Comparison of ENCODE assay signal across 8 cellular contexts in the genomic region with DNA sequence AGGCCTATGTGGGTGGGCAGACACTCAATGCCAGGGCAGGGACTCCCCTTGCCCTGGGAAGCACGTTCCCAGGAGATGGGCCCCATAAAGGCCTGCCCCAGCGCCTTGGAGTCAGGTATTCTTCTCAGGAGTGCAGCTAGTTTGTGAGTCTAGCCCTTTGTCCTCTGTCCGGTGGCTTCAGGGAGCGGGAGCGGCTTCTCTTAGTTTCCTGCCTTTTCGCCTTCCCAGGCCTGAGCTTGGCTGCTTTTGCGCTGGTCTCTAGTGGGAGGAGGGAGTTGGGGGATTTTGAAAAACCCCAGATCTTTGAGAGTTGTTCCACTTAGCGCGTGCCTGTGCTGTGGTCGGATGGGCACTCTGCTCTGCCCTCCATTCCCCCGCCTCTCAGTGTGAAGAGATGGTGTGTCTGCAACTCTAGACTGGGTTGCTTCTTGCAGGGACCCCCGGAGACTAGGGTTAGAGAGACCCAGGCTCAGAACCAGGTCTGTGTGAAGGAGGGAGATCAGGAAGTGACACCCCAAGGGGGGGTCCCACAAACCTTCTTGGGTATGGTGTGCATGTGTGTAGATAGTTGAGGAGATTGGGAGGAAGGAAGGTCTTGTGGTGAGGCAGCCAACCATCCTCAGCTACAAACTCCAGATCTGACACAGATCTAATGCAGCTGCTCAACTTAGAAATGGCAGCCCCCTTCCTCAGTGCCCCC. TPM values are rescaled to one million over a fixed set of nuclear protein-coding genes. Genes with fewer than 3 reads are reported as not detected.
A peak's percentile ranks its signal among the peaks of the same experiment; 100 is the strongest.
DNase-seq lines count a peak whose midpoint lies in the region; ATAC-seq and FAIRE-seq lines count a peak whose summit lies in the region.

No MANE protein-coding gene starts in this region.

- H3K9me3 Mint-ChIP-seq in T-helper 1 cell treated with Interleukin-12 subunit alpha and Interleukin-12 subunit beta and Interleukin-4 antibody, amounts not matched to agents 30 μg/mL and 1 μg/mL, for 36 hours = no peaks in the 10 kb centered on the region

- no peaks in the 10 kb centered on the region for H3K27me3 Mint-ChIP-seq in T-helper 1 cell treated with Interleukin-12 subunit alpha and Interleukin-12 subunit beta and Interleukin-4 antibody, amounts not matched to agents 30 μg/mL and 1 μg/mL, for 36 hours (ENCODE audit: low read depth)

- peak overlapping the region; percentile 88 for H3K27ac Mint-ChIP-seq in T-helper 1 cell treated with Interleukin-12 subunit alpha and Interleukin-12 subunit beta and Interleukin-4 antibody, amounts not matched to agents 30 μg/mL and 1 μg/mL, for 36 hours

- no peaks in the 10 kb centered on the region for H3K9me3 ChIP-seq in muscle layer of colon (ENCODE audit: low read length)

- peak; percentile 33 for FAIRE-seq in GM19239 (lab: Jason Lieb, UNC)

- no peaks in the 10 kb centered on the region for H3K36me3 ChIP-seq in muscle layer of colon (ENCODE audit: insufficient read depth, low read length)

- no peak for DNase-seq in GM19239 (ENCODE audit: insufficient read length, low spot score)
- peak; percentile 31 for DNase-seq in effector CD4-positive, alpha-beta T cell
- DNase-seq in H4 (ENCODE audit: low spot score) = no peak
- DNase-seq in NCI-H1930 (lab: John Stamatoyannopoulos, UW) = no peak

- peaks cover 56% of the 10 kb centered on the region for H3K4me1 ChIP-seq in muscle layer of colon (ENCODE audit: insufficient read depth, low read length)

- ATAC-seq in HG02884 (IDR thresholded peaks at IDR 0.05; ENCODE audit: unreplicated experiment) (no peak), GM19395 (IDR thresholded peaks at IDR 0.05; ENCODE audit: unreplicated experiment) (no peak)

- peak overlapping the region; percentile 87 for H3K9ac ChIP-seq in muscle layer of colon (ENCODE audit: low read length)

- H3K4me3 Mint-ChIP-seq in T-helper 1 cell treated with Interleukin-12 subunit alpha and Interleukin-12 subunit beta and Interleukin-4 antibody, amounts not matched to agents 30 μg/mL and 1 μg/mL, for 36 hours = peak overlapping the region; percentile 89

- H3K27me3 ChIP-seq in muscle layer of colon (ENCODE audit: control insufficient read depth in 1 of 2, insufficient read depth in 2 of 2, low read length in 2 of 2) = no peaks in the 10 kb centered on the region

- H3K27ac ChIP-seq in muscle layer of colon (ENCODE audit: low read depth, low read length) = peak overlapping the region; percentile 96

- H3K36me3 Mint-ChIP-seq in T-helper 1 cell treated with Interleukin-12 subunit alpha and Interleukin-12 subunit beta and Interleukin-4 antibody, amounts not matched to agents 30 μg/mL and 1 μg/mL, for 36 hours (ENCODE audit: low read depth) = peaks cover 22% of the 10 kb centered on the region

- peaks cover 69% of the 10 kb centered on the region for H3K4me1 Mint-ChIP-seq in T-helper 1 cell treated with Interleukin-12 subunit alpha and Interleukin-12 subunit beta and Interleukin-4 antibody, amounts not matched to agents 30 μg/mL and 1 μg/mL, for 36 hours (ENCODE audit: low read depth)

- H3K4me3 ChIP-seq in muscle layer of colon (ENCODE audit: low read depth in 1 of 2, low read length in 2 of 2) = peak overlapping the region; percentile 78 to 84

RNA-seq across cellular contexts. Expression of a gene that starts 1.3 kb away (rescaled TPM):
- total RNA-seq in H4 (2014; rRNA removed; shearing (Covaris generic)) = 19.6 and 29.3 TPM in 2 replicates
